1 cellular context compared by ENCODE assay signal in the genomic region with DNA sequence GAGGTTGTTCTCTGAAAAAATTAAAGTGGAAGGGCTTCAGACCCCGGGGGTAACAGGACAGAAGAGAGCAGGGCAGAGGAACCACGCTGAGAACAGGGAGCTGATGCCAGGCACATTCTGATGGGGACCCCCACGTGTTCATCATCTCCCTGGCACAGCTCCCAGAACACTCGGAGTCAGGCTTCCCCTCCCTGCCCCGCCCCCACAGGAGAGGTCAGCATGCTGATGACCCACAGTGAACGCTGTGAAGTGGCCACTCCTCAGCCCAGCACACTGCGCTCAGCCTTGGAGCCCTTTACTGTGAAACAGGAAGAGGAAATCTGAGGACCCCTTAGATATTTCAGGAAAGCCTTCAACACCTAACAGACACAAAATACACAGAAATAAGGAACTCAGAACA.
TF ChIP-seq lines count a peak whose summit lies in the region.

No MANE protein-coding gene starts in this region.

TF ChIP-seq in IMR-90, 13 proteins besides CTCF, POLR2A, EP300 and RAD21 (continued from another document):
- TF ChIP-seq, protein P1, sequence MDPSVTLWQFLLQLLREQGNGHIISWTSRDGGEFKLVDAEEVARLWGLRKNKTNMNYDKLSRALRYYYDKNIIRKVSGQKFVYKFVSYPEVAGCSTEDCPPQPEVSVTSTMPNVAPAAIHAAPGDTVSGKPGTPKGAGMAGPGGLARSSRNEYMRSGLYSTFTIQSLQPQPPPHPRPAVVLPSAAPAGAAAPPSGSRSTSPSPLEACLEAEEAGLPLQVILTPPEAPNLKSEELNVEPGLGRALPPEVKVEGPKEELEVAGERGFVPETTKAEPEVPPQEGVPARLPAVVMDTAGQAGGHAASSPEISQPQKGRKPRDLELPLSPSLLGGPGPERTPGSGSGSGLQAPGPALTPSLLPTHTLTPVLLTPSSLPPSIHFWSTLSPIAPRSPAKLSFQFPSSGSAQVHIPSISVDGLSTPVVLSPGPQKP (IDR thresholded peaks at IDR 0.05; ENCODE audit: borderline replicate concordance, low read depth, low read length) = no peak
- no peak for TF ChIP-seq FOS (IDR thresholded peaks at IDR 0.05; ENCODE audit: low read depth, low read length)
- TF ChIP-seq MAZ (IDR thresholded peaks at IDR 0.05; ENCODE audit: borderline replicate concordance, low read depth, low read length) = no peak
- no peak for TF ChIP-seq MXI1 (IDR thresholded peaks at IDR 0.05; ENCODE audit: borderline replicate concordance, low read depth, low read length)
- TF ChIP-seq RCOR1 (IDR thresholded peaks at IDR 0.05; ENCODE audit: insufficient replicate concordance, low read length) = no peak
- no peak for TF ChIP-seq BHLHE40 (IDR thresholded peaks at IDR 0.05; ENCODE audit: low read depth, low read length)
- TF ChIP-seq CEBPB (IDR thresholded peaks at IDR 0.05; ENCODE audit: low read depth, low read length) = no peak
- TF ChIP-seq CHD1 (IDR thresholded peaks at IDR 0.05; ENCODE audit: low read depth, low read length) = no peak
- no peak for TF ChIP-seq MAFK (IDR thresholded peaks at IDR 0.05; ENCODE audit: low read depth, low read length)
- TF ChIP-seq RFX5 (IDR thresholded peaks at IDR 0.05; ENCODE audit: low read depth, low read length) = no peak
- TF ChIP-seq SMC3 (IDR thresholded peaks at IDR 0.05; ENCODE audit: low read depth, low read length) = no peak
